2 cellular contexts compared by ENCODE assay signal in genomic region chr5:164013077-164013670, GRCh38.
TF ChIP-seq lines count a peak whose summit lies in the region.

No MANE protein-coding gene starts in this region.

TF ChIP-seq in SK-N-SH treated with all-trans-retinoic acid at 6 μM for 48 hours, 23 proteins besides CTCF, POLR2A, EP300 and RAD21 (continued from another document):
- TF ChIP-seq, protein P1, sequence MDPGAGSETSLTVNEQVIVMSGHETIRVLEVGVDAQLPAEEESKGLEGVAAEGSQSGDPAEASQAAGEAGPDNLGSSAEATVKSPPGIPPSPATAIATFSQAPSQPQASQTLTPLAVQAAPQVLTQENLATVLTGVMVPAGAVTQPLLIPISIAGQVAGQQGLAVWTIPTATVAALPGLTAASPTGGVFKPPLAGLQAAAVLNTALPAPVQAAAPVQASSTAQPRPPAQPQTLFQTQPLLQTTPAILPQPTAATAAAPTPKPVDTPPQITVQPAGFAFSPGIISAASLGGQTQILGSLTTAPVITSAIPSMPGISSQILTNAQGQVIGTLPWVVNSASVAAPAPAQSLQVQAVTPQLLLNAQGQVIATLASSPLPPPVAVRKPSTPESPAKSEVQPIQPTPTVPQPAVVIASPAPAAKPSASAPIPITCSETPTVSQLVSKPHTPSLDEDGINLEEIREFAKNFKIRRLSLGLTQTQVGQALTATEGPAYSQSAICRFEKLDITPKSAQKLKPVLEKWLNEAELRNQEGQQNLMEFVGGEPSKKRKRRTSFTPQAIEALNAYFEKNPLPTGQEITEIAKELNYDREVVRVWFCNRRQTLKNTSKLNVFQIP (CRISPR knock-in tag; IDR thresholded peaks at IDR 0.05; ENCODE audit: borderline replicate concordance, low read depth), result no peak
- no peak for TF ChIP-seq ZNF565 (CRISPR knock-in tag; conservative IDR thresholded peaks at IDR 0.05; ENCODE audit: low read depth)
- no peak for TF ChIP-seq ZNF8 (CRISPR knock-in tag; IDR thresholded peaks at IDR 0.05)
- no peak for TF ChIP-seq ZC3H10 (CRISPR knock-in tag; IDR thresholded peaks at IDR 0.05)
- TF ChIP-seq ESRRG (CRISPR knock-in tag; IDR thresholded peaks at IDR 0.05), result no peak
- TF ChIP-seq CREB5 (CRISPR knock-in tag; IDR thresholded peaks at IDR 0.05; ENCODE audit: low read depth), result no peak
- no peak for TF ChIP-seq RARB (CRISPR knock-in tag; IDR thresholded peaks at IDR 0.05)
- no peak for TF ChIP-seq OSR1 (CRISPR knock-in tag; IDR thresholded peaks at IDR 0.05)
- no peak for TF ChIP-seq ISL1 (CRISPR knock-in tag; IDR thresholded peaks at IDR 0.05)
- no peak for TF ChIP-seq PPARA (CRISPR knock-in tag; IDR thresholded peaks at IDR 0.05; ENCODE audit: borderline replicate concordance)
- no peak for TF ChIP-seq ZNF70 (CRISPR knock-in tag; IDR thresholded peaks at IDR 0.05)

TF ChIP-seq in neural cell, 6 proteins besides CTCF, POLR2A, EP300 and RAD21 (continued from another document):
- TF ChIP-seq, protein P2, sequence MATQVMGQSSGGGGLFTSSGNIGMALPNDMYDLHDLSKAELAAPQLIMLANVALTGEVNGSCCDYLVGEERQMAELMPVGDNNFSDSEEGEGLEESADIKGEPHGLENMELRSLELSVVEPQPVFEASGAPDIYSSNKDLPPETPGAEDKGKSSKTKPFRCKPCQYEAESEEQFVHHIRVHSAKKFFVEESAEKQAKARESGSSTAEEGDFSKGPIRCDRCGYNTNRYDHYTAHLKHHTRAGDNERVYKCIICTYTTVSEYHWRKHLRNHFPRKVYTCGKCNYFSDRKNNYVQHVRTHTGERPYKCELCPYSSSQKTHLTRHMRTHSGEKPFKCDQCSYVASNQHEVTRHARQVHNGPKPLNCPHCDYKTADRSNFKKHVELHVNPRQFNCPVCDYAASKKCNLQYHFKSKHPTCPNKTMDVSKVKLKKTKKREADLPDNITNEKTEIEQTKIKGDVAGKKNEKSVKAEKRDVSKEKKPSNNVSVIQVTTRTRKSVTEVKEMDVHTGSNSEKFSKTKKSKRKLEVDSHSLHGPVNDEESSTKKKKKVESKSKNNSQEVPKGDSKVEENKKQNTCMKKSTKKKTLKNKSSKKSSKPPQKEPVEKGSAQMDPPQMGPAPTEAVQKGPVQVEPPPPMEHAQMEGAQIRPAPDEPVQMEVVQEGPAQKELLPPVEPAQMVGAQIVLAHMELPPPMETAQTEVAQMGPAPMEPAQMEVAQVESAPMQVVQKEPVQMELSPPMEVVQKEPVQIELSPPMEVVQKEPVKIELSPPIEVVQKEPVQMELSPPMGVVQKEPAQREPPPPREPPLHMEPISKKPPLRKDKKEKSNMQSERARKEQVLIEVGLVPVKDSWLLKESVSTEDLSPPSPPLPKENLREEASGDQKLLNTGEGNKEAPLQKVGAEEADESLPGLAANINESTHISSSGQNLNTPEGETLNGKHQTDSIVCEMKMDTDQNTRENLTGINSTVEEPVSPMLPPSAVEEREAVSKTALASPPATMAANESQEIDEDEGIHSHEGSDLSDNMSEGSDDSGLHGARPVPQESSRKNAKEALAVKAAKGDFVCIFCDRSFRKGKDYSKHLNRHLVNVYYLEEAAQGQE (IDR thresholded peaks at IDR 0.05; ENCODE audit: borderline replicate concordance), result no peak
- TF ChIP-seq MXI1 (conservative IDR thresholded peaks at IDR 0.05; ENCODE audit: poor library complexity, severe bottlenecking), result no peak
TF ChIP-seq in neural cell: peak in this region for 1.
